ENCODE assay signal across 16 cellular contexts in genomic region chr5:160071521-160072299, GRCh38.
A peak's percentile ranks its signal among the peaks of the same experiment; 100 is the strongest.
DNase-seq lines count a peak whose midpoint lies in the region; ATAC-seq and TF ChIP-seq lines count a peak whose summit lies in the region.
"Had no signal": no experiment of that assay in that cellular context is flagged by ENCODE, and none has a peak within 500 bp of the region (broad histone marks: within the 10 kb centered on the region; RNA-seq: fewer than 3 reads in every experiment).

No MANE protein-coding gene starts in this region.

- no peaks in the 10 kb centered on the region for H4K20me1 ChIP-seq in MM.1S (ENCODE audit: insufficient read depth, low read length)

- H3K27ac ChIP-seq in C4-2B (peak overlapping the region; percentile 55), MM.1S (ENCODE audit: low read length) (no peak overlapping the region)
- H3K27ac ChIP-seq: esophagus muscularis mucosa had no signal

- H3K27me3 ChIP-seq in MM.1S (replicated peaks; ENCODE audit: insufficient read depth, low read length) = no peaks in the 10 kb centered on the region
- H3K27me3 ChIP-seq: esophagus muscularis mucosa had no signal

- TF ChIP-seq CTCF in C4-2B (conservative IDR thresholded peaks at IDR 0.05) (no peak), fibroblast of pulmonary artery (IDR thresholded peaks at IDR 0.05; ENCODE audit: low read length, missing control alignments) (no peak), MM.1S (IDR thresholded peaks at IDR 0.05; ENCODE audit: low read length) (no peak)

- H3K79me2 ChIP-seq in MM.1S (ENCODE audit: low read length) = no peaks in the 10 kb centered on the region

- no peaks in the 10 kb centered on the region for H3K36me3 ChIP-seq in MM.1S (replicated peaks; ENCODE audit: insufficient read depth, low read length)

- H3K4me1 ChIP-seq in MM.1S (ENCODE audit: low read length) = 0 out of 2 replicates have a peak, but pooled peaks cover 5% of the 10 kb centered on the region

- no peaks in the 10 kb centered on the region for H3K9me3 ChIP-seq in MM.1S (replicated peaks; ENCODE audit: insufficient read depth, low read length)
- H3K9me3 ChIP-seq: esophagus muscularis mucosa had no signal

- H3K27me3 Mint-ChIP-seq in memory B cell = no peaks in the 10 kb centered on the region
- H3K27me3 Mint-ChIP-seq: B cell; stimulated activated naive B cell treated with anti-CD40 and anti-IgM and Interleukin-4, amounts not matched to agents 10 μg/mL and 1 μg/mL and 100 μg/mL, for 72 hours had no signal

- H2AFZ ChIP-seq in MM.1S (ENCODE audit: low read length) = no peak overlapping the region

- no peaks in the 10 kb centered on the region for H3K9me3 Mint-ChIP-seq in memory B cell
- H3K9me3 Mint-ChIP-seq: activated T-helper 1 cell treated with anti-CD3 and anti-CD28 coated beads, Interleukin-12 subunit alpha, Interleukin-12 subunit beta, Interleukin-2, Interleukin-4 antibody, amounts not matched to agents 30 ng/mL and 10 ng/mL and 1 ng/mL, durations not matched to agents 14 hours and 24 hours and 36 hours; immature natural killer cell; stimulated activated naive B cell treated with anti-CD40 and anti-IgM and Interleukin-4, amounts not matched to agents 10 μg/mL and 1 μg/mL and 100 μg/mL, for 72 hours had no signal

- no peaks in the 10 kb centered on the region for H3F3A ChIP-seq in MM.1S (ENCODE audit: insufficient read depth, low read length)

- H3K4me3 Mint-ChIP-seq in memory B cell = no peak overlapping the region
- H3K4me3 Mint-ChIP-seq: activated T-helper 1 cell treated with anti-CD3 and anti-CD28 coated beads, Interleukin-12 subunit alpha, Interleukin-12 subunit beta, Interleukin-2, Interleukin-4 antibody, amounts not matched to agents 30 ng/mL and 10 ng/mL and 1 ng/mL, durations not matched to agents 14 hours and 24 hours and 36 hours; B cell; immature natural killer cell; stimulated activated naive B cell treated with anti-CD40 and anti-IgM and Interleukin-4, amounts not matched to agents 10 μg/mL and 1 μg/mL and 100 μg/mL, for 72 hours had no signal

- DNase-seq in NCI-H524 (lab: John Stamatoyannopoulos, UW) (peak; percentile 79 to 84), fibroblast of pulmonary artery (ENCODE audit: low read depth) (peak; percentile 80), memory B cell (ENCODE audit: low spot score in 2 of 2) (no peak), MM.1S (no peak)
- DNase-seq: activated CD4-positive, alpha-beta T cell treated with anti-CD3 and anti-CD28 coated beads for 1 hour; immature natural killer cell; NCI-H1048; SHP77; stimulated activated naive B cell treated with anti-CD40 and anti-IgM and Interleukin-4, amounts not matched to agents 10 μg/mL and 1 μg/mL and 100 μg/mL, for 72 hours had no signal

- H3K9me2 ChIP-seq in MM.1S (replicated peaks; ENCODE audit: insufficient read depth, low read length) = no peaks in the 10 kb centered on the region

- H3K9ac ChIP-seq in MM.1S (ENCODE audit: low read length) = no peak overlapping the region

- H3K36me3 Mint-ChIP-seq in memory B cell = peaks cover 3% of the 10 kb centered on the region

- peak overlapping the region; percentile 29 for H3K27ac Mint-ChIP-seq in memory B cell
- H3K27ac Mint-ChIP-seq: activated T-helper 1 cell treated with anti-CD3 and anti-CD28 coated beads, Interleukin-12 subunit alpha, Interleukin-12 subunit beta, Interleukin-2, Interleukin-4 antibody, amounts not matched to agents 30 ng/mL and 10 ng/mL and 1 ng/mL, durations not matched to agents 14 hours and 24 hours and 36 hours; B cell; stimulated activated naive B cell treated with anti-CD40 and anti-IgM and Interleukin-4, amounts not matched to agents 10 μg/mL and 1 μg/mL and 100 μg/mL, for 72 hours had no signal

- no peak overlapping the region for H3K4me2 ChIP-seq in MM.1S (ENCODE audit: low read depth, low read length)

- peaks cover 6% of the 10 kb centered on the region for H3K4me1 Mint-ChIP-seq in memory B cell

- H3K4me3 ChIP-seq in fibroblast of pulmonary artery (replicated peaks; ENCODE audit: low read depth, low read length) = peak overlapping the region; percentile 11
- H3K4me3 ChIP-seq in MM.1S (ENCODE audit: low read length) = no peak overlapping the region

- ATAC-seq in memory B cell (ENCODE audit: low read depth) (no peak), GM21528 (IDR thresholded peaks at IDR 0.05; ENCODE audit: low FRiP score, unreplicated experiment) (no peak), HG03108 (IDR thresholded peaks at IDR 0.05; ENCODE audit: unreplicated experiment) (no peak), GM19467 (IDR thresholded peaks at IDR 0.05; ENCODE audit: unreplicated experiment) (no peak)
- ATAC-seq: stimulated activated naive B cell treated with anti-CD40 and anti-IgM and Interleukin-4, amounts not matched to agents 10 μg/mL and 1 μg/mL and 100 μg/mL, for 72 hours had no signal

Comparison
In these comparisons a context has a peak if more than half of its experiments do, and no peak if none do; other contexts are left out.
1. DNase-seq: peak in NCI-H524 (2 of 2) and fibroblast of pulmonary artery (single experiment); none in memory B cell (0 of 2) and MM.1S (single experiment).